ENCODE assay signal across 30 cellular contexts in the genomic region with DNA sequence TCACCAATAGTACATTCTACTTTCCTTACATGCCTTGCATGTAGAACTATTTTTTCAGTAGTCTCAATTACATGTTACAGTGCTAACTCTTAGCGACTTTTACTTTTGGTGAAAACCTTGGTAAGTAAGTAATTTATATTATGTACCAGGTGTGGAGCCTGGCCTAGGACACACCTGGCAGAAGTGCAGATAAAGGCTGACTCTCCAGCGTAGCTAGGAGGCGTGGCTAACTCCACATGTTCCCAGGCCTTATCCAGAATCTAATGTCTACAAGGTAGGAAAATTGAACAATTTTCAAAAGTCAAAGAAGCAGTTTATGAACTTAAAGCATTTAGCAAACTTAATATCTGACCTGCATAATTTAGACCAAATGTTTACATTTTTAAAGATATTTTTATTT.
"Had no signal": no experiment of that assay in that cellular context is flagged by ENCODE, and none has a peak within 500 bp of the region (broad histone marks: within the 10 kb centered on the region; RNA-seq: fewer than 3 reads in every experiment).

No MANE protein-coding gene starts in this region.

- H3K4me1 ChIP-seq: esophagus muscularis mucosa, foreskin keratinocyte, gastroesophageal sphincter had no signal

- H3K27ac ChIP-seq: esophagus muscularis mucosa, foreskin keratinocyte, gastroesophageal sphincter, WERI-Rb-1 had no signal

- DNase-seq: activated B cell treated with CpG ODN at 0.5 μM for 24 hours; activated CD4-positive, alpha-beta T cell treated with anti-CD3 and anti-CD28 coated beads for 4 hours; activated CD4-positive, alpha-beta T cell treated with anti-CD3 and anti-CD28 coated beads, Interleukin-2, amount 50 U/mL, for 1 hour; activated CD4-positive, alpha-beta T cell treated with anti-CD3 and anti-CD28 coated beads, Interleukin-2, amount 50 U/mL, for 48 hours; activated CD4-positive, CD25-positive, alpha-beta regulatory T cell treated with anti-CD3 and anti-CD28 coated beads, Interleukin-2, amount 50 U/mL, for 72 hours; activated CD8-positive, alpha-beta memory T cell treated with anti-CD3 and anti-CD28 coated beads for 24 hours; activated CD8-positive, alpha-beta T cell treated with anti-CD3 and anti-CD28 coated beads for 36 hours; activated effector memory CD4-positive, alpha-beta T cell treated with Interleukin-2 at 50 U/mL for 16 hours; activated gamma-delta T cell treated with Interleukin-2 at 50 U/mL for 16 hours; activated naive CD4-positive, alpha-beta T cell treated with anti-CD3 and anti-CD28 coated beads, Interleukin-2, amount 50 U/mL, for 16 hours; activated naive CD4-positive, alpha-beta T cell treated with Interleukin-2 at 50 U/mL for 16 hours; activated T-cell treated with anti-CD3 and anti-CD28 coated beads, Interleukin-2, amount 50 U/mL, for 4 hours; amniotic stem cell; anterior cingulate cortex; caudate nucleus; cerebellar nuclear complex; cortex of kidney; dermis blood vessel endothelial cell; effector CD4-positive, alpha-beta T cell; effector memory CD8-positive, alpha-beta T cell; erythroblast; foreskin keratinocyte; T-helper 1 cell; T-helper 17 cell; T1000; WERI-Rb-1 had no signal

- H3K27me3 ChIP-seq: esophagus muscularis mucosa, gastroesophageal sphincter had no signal

- ATAC-seq: activated CD8-positive, alpha-beta T cell treated with anti-CD3 and anti-CD28 coated beads for 36 hours; activated T-cell treated with anti-CD3 and anti-CD28 coated beads, Interleukin-2, amount 50 U/mL, for 4 hours; activated T-helper 17 cell treated with anti-CD3 and anti-CD28 coated beads, Interleukin-2, amount 50 U/mL, for 72 hours; effector memory CD8-positive, alpha-beta T cell; foreskin keratinocyte; gastroesophageal sphincter; T-helper 17 cell had no signal

- H3K9me3 ChIP-seq: esophagus muscularis mucosa had no signal

- FAIRE-seq: astrocyte had no signal

- H3K36me3 ChIP-seq: esophagus muscularis mucosa, gastroesophageal sphincter, WERI-Rb-1 had no signal

- H3K4me3 ChIP-seq: esophagus muscularis mucosa, gastroesophageal sphincter had no signal
